In genomic region chr1:234607091-234608025, GRCh38 we compare ENCODE assay signal across 8 cellular contexts. TPM values are rescaled to one million over a fixed set of nuclear protein-coding genes. Genes with fewer than 3 reads are reported as not detected.
DNase-seq lines count a peak whose midpoint lies in the region; ATAC-seq and TF ChIP-seq lines count a peak whose summit lies in the region.

No MANE protein-coding gene starts in this region.

- H3K36me3 ChIP-seq in BJ (ENCODE audit: control insufficient read depth, insufficient read depth, low read length): peaks cover 8% of the 10 kb centered on the region
- peaks cover 0 to 10% of the 10 kb centered on the region in 2 experiments; a peak in 1 of 4 replicates for H3K36me3 ChIP-seq in HCT116 (ENCODE audit: control insufficient read depth in 1 of 2, insufficient read depth in 2 of 2, low read length in 2 of 2)
- H3K36me3 ChIP-seq in OCI-LY7 (ENCODE audit: insufficient read depth, low read length): peaks cover 31% of the 10 kb centered on the region
- H3K36me3 ChIP-seq in iPS-20b (ENCODE audit: insufficient read depth, low read depth, low read length): peaks cover 40% of the 10 kb centered on the region
- no peaks in the 10 kb centered on the region for H3K36me3 ChIP-seq in smooth muscle cell (ENCODE audit: low read depth)

- H3K79me2 ChIP-seq in HCT116 (ENCODE audit: insufficient read depth, low read length): peaks cover 61% of the 10 kb centered on the region
- peaks cover 56% of the 10 kb centered on the region; the same call in 1 of the 2 replicates for H3K79me2 ChIP-seq in OCI-LY7 (ENCODE audit: insufficient read depth, low read depth, low read length)
- H3K79me2 ChIP-seq in smooth muscle cell (ENCODE audit: low read depth): peaks cover 63% of the 10 kb centered on the region

- no peaks in the 10 kb centered on the region for H3K27me3 ChIP-seq in BJ (ENCODE audit: control insufficient read depth, insufficient read depth, low read length)
- H3K27me3 ChIP-seq in HCT116 (ENCODE audit: insufficient read depth, low read length): no peaks in the 10 kb centered on the region
- H3K27me3 ChIP-seq in iPS-20b (ENCODE audit: insufficient read depth, low read length): no peaks in the 10 kb centered on the region
- no peaks in the 10 kb centered on the region for H3K27me3 ChIP-seq in smooth muscle cell (ENCODE audit: low read depth)

- peaks cover 44% of the 10 kb centered on the region for H3F3A ChIP-seq in smooth muscle cell (ENCODE audit: low read depth)

- POLR2A ChIA-PET in BJ (lab: Charles Lee): interaction anchor here (0.6 kb wide), 1 partner anchor 14 kb away, joined by 3 read pairs; no protein-coding TSS in a partner anchor
- POLR2A ChIA-PET in HCT116 (lab: Charles Lee): no interaction called here
- POLR2A ChIA-PET in OCI-LY7 (lab: Charles Lee): interaction anchor here (1.0 kb wide), 1 partner anchor 88 kb away, joined by 3 read pairs; no protein-coding TSS in a partner anchor

- RAD21 ChIA-PET in HCT116 (lab: Charles Lee; ENCODE audit: low non-redundant PET in 1 of 2, low total read pairs in 2 of 2, uncharacterized antibody in 2 of 2, unreplicated experiment in 2 of 2): no interaction called here

- no peak for DNase-seq in BJ (ENCODE audit: low read depth)
- no peak for DNase-seq in HCT116 (ENCODE audit: low read depth, low spot score)
- no peak for DNase-seq in OCI-LY7 (ENCODE audit: low spot score)
- no peak for DNase-seq in smooth muscle cell (lab: John Stamatoyannopoulos, UW; ENCODE audit: unreplicated experiment)
- DNase-seq in sciatic nerve (ENCODE audit: low spot score): no peak

- TF ChIP-seq CTCF in BJ (IDR thresholded peaks at IDR 0.05; ENCODE audit: insufficient read depth, low read depth, low read length) (peak; percentile 36), HCT116 (IDR thresholded peaks at IDR 0.05 in 2 of 3, conservative IDR thresholded peaks at IDR 0.05 in 1 of 3; ENCODE audit: borderline replicate concordance in 1 of 3, insufficient read depth in 1 of 3, low read depth in 2 of 3, low read length in 2 of 3) (no peak), OCI-LY7 (conservative IDR thresholded peaks at IDR 0.05; ENCODE audit: low read length) (peak; percentile 22; the same call in 1 of the 2 replicates), smooth muscle cell (IDR thresholded peaks at IDR 0.05; ENCODE audit: borderline replicate concordance, insufficient read depth, poor library complexity, severe bottlenecking) (peak; percentile 5)

- BruUV-seq in HCT116 (replicated peaks; lab: Mats Ljungman, UMichigan) (no TSS peak), OCI-LY7 (replicated peaks; lab: Mats Ljungman, UMichigan) (no TSS peak)

- 17% methylated on average over 22 of the region's 22 CpGs for WGBS in smooth muscle cell (ENCODE audit: low lambda C conversion rate)

- CTCF ChIA-PET in BJ (lab: Yijun Ruan, JAX): interaction anchor here (1.6 kb wide), 1 partner anchor 476 kb away, joined by 7 read pairs; no protein-coding TSS in a partner anchor
- CTCF ChIA-PET in HCT116 (lab: Charles Lee): no interaction called here
- CTCF ChIA-PET in OCI-LY7 (lab: Charles Lee; ENCODE audit: unreplicated experiment): no interaction called here

- H3K9ac ChIP-seq in HCT116 (ENCODE audit: low read length) (peak overlapping the region; percentile 85), iPS-20b (ENCODE audit: low read depth, low read length) (peak overlapping the region; percentile 86; the same call in 1 of the 2 replicates), smooth muscle cell (ENCODE audit: low read depth) (peak overlapping the region; percentile 90)

- H3K9me2 ChIP-seq in HCT116 (ENCODE audit: insufficient read depth) (no peaks in the 10 kb centered on the region), OCI-LY7 (ENCODE audit: insufficient read depth, low read length) (no peaks in the 10 kb centered on the region)

- H3K4me1 ChIP-seq in HCT116 (ENCODE audit: control insufficient read depth in 1 of 2, insufficient read depth in 2 of 2, low read length in 2 of 2): peaks cover 66 to 84% of the 10 kb centered on the region in 2 experiments
- peaks cover 77% of the 10 kb centered on the region for H3K4me1 ChIP-seq in OCI-LY7 (ENCODE audit: insufficient read depth, low read length, poor library complexity, severe bottlenecking)
- peaks cover 51% of the 10 kb centered on the region for H3K4me1 ChIP-seq in iPS-20b (ENCODE audit: insufficient read depth, low read length)
- peaks cover 49% of the 10 kb centered on the region for H3K4me1 ChIP-seq in smooth muscle cell (ENCODE audit: low read depth)

- H3K27ac ChIP-seq in HCT116 (ENCODE audit: low read depth, low read length) (peak overlapping the region; percentile 89), OCI-LY7 (ENCODE audit: low read depth, low read length, poor library complexity, severe bottlenecking) (peak overlapping the region; percentile 70), angular gyrus (ENCODE audit: low read depth, low read length) (peak overlapping the region; percentile 95), iPS-20b (ENCODE audit: low read length) (no peak overlapping the region), smooth muscle cell (ENCODE audit: low read depth) (peak overlapping the region; percentile 97)

- ATAC-seq in HCT116 (no peak), sciatic nerve (no peak), HG02623 (IDR thresholded peaks at IDR 0.05; ENCODE audit: unreplicated experiment) (no peak)

- peak; percentile 9 for TF ChIP-seq POLR2A in HCT116 (IDR thresholded peaks at IDR 0.05; ENCODE audit: borderline replicate concordance, extremely low read depth, insufficient read depth, insufficient read length)

- H3K9me3 ChIP-seq in HCT116 (ENCODE audit: control insufficient read depth in 1 of 2, insufficient read depth in 1 of 2, low read depth in 1 of 2, low read length in 2 of 2) (no peaks in the 10 kb centered on the region), OCI-LY7 (ENCODE audit: low read length) (no peaks in the 10 kb centered on the region), iPS-20b (ENCODE audit: insufficient read depth, low read depth, low read length) (no peaks in the 10 kb centered on the region), smooth muscle cell (replicated peaks; ENCODE audit: low read depth) (no peaks in the 10 kb centered on the region)

- H2AFZ ChIP-seq in HCT116 (ENCODE audit: low read depth, low read length, poor library complexity, severe bottlenecking) (no peak overlapping the region), OCI-LY7 (ENCODE audit: low read length) (peak overlapping the region; percentile 16; the same call in 1 of the 2 replicates), smooth muscle cell (ENCODE audit: low read depth) (no peak overlapping the region)

- H4K20me1 ChIP-seq in HCT116 (ENCODE audit: insufficient read depth) (peaks cover 8% of the 10 kb centered on the region; the same call in 1 of the 2 replicates), OCI-LY7 (ENCODE audit: insufficient read depth, low read length) (peaks cover 10% of the 10 kb centered on the region; the same call in 1 of the 2 replicates), smooth muscle cell (ENCODE audit: low read depth) (peaks cover 46% of the 10 kb centered on the region)

- H3K4me2 ChIP-seq in HCT116 (ENCODE audit: low read length) (peak overlapping the region; percentile 89), OCI-LY7 (ENCODE audit: low read length) (peak overlapping the region; percentile 88), smooth muscle cell (peak overlapping the region; percentile 99)

- intact Hi-C loops in HCT116 (cut with micrococcal nuclease) (no loop called here), OCI-LY7 (cut with micrococcal nuclease; ENCODE audit: unreplicated experiment) (loop anchor here (1.0 to 5.0 kb wide), 4 partner anchors 7 to 720 kb away; partner anchors contain the start of genes ARID4B and GGPS1), sciatic nerve (cut with DNase I) (loop anchor here (5.0 kb wide), 1 partner anchor 475 kb away; no protein-coding TSS in a partner anchor)

- TF ChIP-seq RAD21 in HCT116 (IDR thresholded peaks at IDR 0.05; ENCODE audit: low read depth): no peak

- H3K4me3 ChIP-seq in BJ (ENCODE audit: low read depth, low read length) (peak overlapping the region; percentile 77), HCT116 (replicated peaks in 1 of 2; ENCODE audit: low read depth in 1 of 2, low read length in 2 of 2) (peak overlapping the region; percentile 66 to 70), OCI-LY7 (ENCODE audit: low read depth, low read length, poor library complexity, severe bottlenecking) (peak overlapping the region; percentile 72), iPS-20b (ENCODE audit: low read length) (peak overlapping the region; percentile 87), smooth muscle cell (peak overlapping the region; percentile 82)

TF ChIP-seq in HCT116, 20 proteins besides CTCF, POLR2A, EP300 and RAD21 (continues in another document):
- TF ChIP-seq ATF3 (IDR thresholded peaks at IDR 0.05): no peak
- TF ChIP-seq ZBTB33 (IDR thresholded peaks at IDR 0.05; ENCODE audit: extremely low read depth, insufficient replicate concordance, low read length): no peak
- TF ChIP-seq FOSL1 (IDR thresholded peaks at IDR 0.05; ENCODE audit: low read depth): no peak
- TF ChIP-seq SRF (IDR thresholded peaks at IDR 0.05; ENCODE audit: low read depth): no peak
- TF ChIP-seq EZH2phosphoT487 (IDR thresholded peaks at IDR 0.05; ENCODE audit: borderline replicate concordance): no peak
- TF ChIP-seq POLR2AphosphoS5 (IDR thresholded peaks at IDR 0.05; ENCODE audit: low read depth, low read length): no peak

RNA-seq across cellular contexts. Expression of gene IRF2BP2, which starts 2.6 kb away (rescaled TPM):
- polyA plus RNA-seq in BJ (2011; rRNA removed) (12.5 and 20.7 TPM in 2 replicates), smooth muscle cell (40.3 and 44.5 TPM in 2 replicates)
- polyA minus RNA-seq in BJ (2011; rRNA and poly(A)+ RNA removed): 21.2 and 34.0 TPM in 2 replicates
- total RNA-seq in HCT116 (2021; ENCODE audit: unreplicated experiment) (61.3 TPM), OCI-LY7 (2022) (64.6 and 65.9 TPM in 2 replicates), smooth muscle cell (89.5 and 101 TPM in 2 replicates), sciatic nerve (142 TPM)
- 105 and 134 TPM in 2 replicates for polyA plus RNA-seq in HCT116 (2012)
- 30.2 and 40.6 TPM in 2 replicates for total RNA-seq in OCI-LY7 (2014; rRNA removed; shearing (Covaris generic))

Comparison
In these comparisons a context has a peak if more than half of its experiments do, and no peak if none do; other contexts are left out.
1. CTCF ChIP-seq: peak in BJ (single experiment), OCI-LY7 (single experiment) and smooth muscle cell (single experiment); none in HCT116 (0 of 3).
2. Peak in every context shown above with its lines, with median percentiles within 50 percentile points of each other: H3K4me3 ChIP-seq, H3K4me2 ChIP-seq and H3K9ac ChIP-seq.